29 cellular contexts compared by ENCODE assay signal in the genomic region with DNA sequence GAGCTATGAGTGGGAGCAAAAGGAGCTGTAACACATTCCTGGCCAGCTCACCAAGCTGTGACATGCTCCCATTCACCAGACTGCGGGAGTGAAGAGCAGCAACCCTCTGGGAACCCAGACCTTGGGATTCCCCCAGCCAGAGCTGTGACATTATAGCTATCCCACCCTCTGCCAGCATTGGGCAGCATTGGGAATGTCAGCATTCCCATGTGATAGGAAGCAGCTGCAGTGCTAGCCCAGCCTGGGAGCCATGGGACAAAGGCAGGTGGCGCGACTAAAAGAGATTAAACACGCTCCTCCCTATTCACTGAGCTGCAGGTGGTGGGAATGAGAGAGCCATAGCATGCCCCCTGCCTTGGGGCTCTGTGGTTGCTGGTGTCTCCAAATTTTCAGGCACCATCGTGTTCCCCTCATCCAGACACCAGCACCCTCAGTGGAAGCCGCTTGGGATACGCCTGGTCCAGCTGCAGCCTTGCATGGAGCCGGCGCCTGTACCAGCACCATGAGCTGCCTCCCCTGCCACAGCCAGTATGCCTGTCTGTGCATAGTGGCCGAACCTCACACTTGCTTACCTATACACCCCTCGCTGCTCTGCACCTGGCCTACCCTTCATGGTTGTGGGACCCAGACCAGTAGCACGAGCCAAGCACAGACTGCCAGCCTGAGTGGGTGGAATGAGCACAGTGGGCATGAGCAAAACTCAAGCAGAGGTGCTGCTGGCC.
"Had no signal": no experiment of that assay in that cellular context is flagged by ENCODE, and none has a peak within 500 bp of the region (broad histone marks: within the 10 kb centered on the region; RNA-seq: fewer than 3 reads in every experiment).

No MANE protein-coding gene starts in this region.

- H3K36me3 ChIP-seq: brain microvascular endothelial cell, stomach, thyroid gland, WERI-Rb-1 had no signal

- H3K27me3 Mint-ChIP-seq: activated CD4-positive, alpha-beta T cell treated with anti-CD3 and anti-CD28 coated beads, Interleukin-2, amount 10 ng/mL, durations not matched to agents 7 days and 5 days; activated CD8-positive, alpha-beta T cell treated with anti-CD3 and anti-CD28 coated beads for 36 hours; activated T-helper 17 cell treated with anti-CD3 and anti-CD28 coated beads, Interleukin-2, amount 50 U/mL, for 72 hours; effector memory CD8-positive, alpha-beta T cell; naive thymus-derived CD4-positive, alpha-beta T cell; stimulated activated naive B cell treated with anti-CD40 and anti-IgM and Interleukin-4, amounts not matched to agents 10 μg/mL and 1 μg/mL and 100 μg/mL, for 72 hours had no signal

- H3K27me3 ChIP-seq: brain microvascular endothelial cell, stomach, thyroid gland had no signal

- H3K4me3 Mint-ChIP-seq: activated CD4-positive, alpha-beta T cell treated with anti-CD3 and anti-CD28 coated beads, Interleukin-2, amount 10 ng/mL, durations not matched to agents 7 days and 5 days; activated CD8-positive, alpha-beta T cell treated with anti-CD3 and anti-CD28 coated beads for 36 hours; activated T-cell treated with anti-CD3 and anti-CD28 coated beads, Interleukin-2, amount 50 U/mL, for 4 hours; activated T-helper 17 cell treated with anti-CD3 and anti-CD28 coated beads, Interleukin-2, amount 50 U/mL, for 72 hours; effector memory CD8-positive, alpha-beta T cell; immature natural killer cell; naive thymus-derived CD4-positive, alpha-beta T cell; stimulated activated naive B cell treated with anti-CD40 and anti-IgM and Interleukin-4, amounts not matched to agents 10 μg/mL and 1 μg/mL and 100 μg/mL, for 72 hours had no signal

- H3K27ac ChIP-seq: brain microvascular endothelial cell, parathyroid adenoma, psoas muscle, stomach, thyroid gland, WERI-Rb-1 had no signal

- H3K9me3 ChIP-seq: psoas muscle, thyroid gland had no signal

- H3K9ac ChIP-seq: parathyroid adenoma had no signal

- DNase-seq: activated CD4-positive, alpha-beta T cell treated with anti-CD3 and anti-CD28 coated beads for 1 hour; activated CD4-positive, alpha-beta T cell treated with anti-CD3 and anti-CD28 coated beads, Interleukin-2, amount 10 ng/mL, durations not matched to agents 7 days and 5 days; activated CD8-positive, alpha-beta T cell treated with anti-CD3 and anti-CD28 coated beads for 36 hours; activated gamma-delta T cell treated with Interleukin-2 at 50 U/mL for 16 hours; activated naive CD4-positive, alpha-beta T cell treated with anti-CD3 and anti-CD28 coated beads, Interleukin-2, amount 50 U/mL, for 16 hours; activated T-cell treated with anti-CD3 and anti-CD28 coated beads, Interleukin-2, amount 50 U/mL, for 4 hours; amniotic stem cell; brain microvascular endothelial cell; cortex of kidney; effector memory CD8-positive, alpha-beta T cell; head of caudate nucleus; hippocampal formation; immature natural killer cell; kidney; left colon; midbrain; naive thymus-derived CD4-positive, alpha-beta T cell; occipital lobe; psoas muscle; stimulated activated CD4-positive, alpha-beta T cell treated with anti-CD3 and anti-CD28 coated beads, Interleukin-1b, Interleukin-23, amount 100 ng/mL, for 48 hours; stimulated activated CD4-positive, alpha-beta T cell treated with anti-CD3 and anti-CD28 coated beads, Interleukin-4, amount 100 ng/mL, for 4 hours; stimulated activated CD8-positive, alpha-beta memory T cell treated with anti-CD3 and anti-CD28 coated beads, Interleukin-4, amount 100 ng/mL, for 48 hours; stimulated activated naive B cell treated with anti-CD40 and anti-IgM and Interleukin-4, amounts not matched to agents 10 μg/mL and 1 μg/mL and 100 μg/mL, for 72 hours; stomach; thyroid gland; WERI-Rb-1 had no signal

- H3K4me3 ChIP-seq: psoas muscle, smooth muscle cell, stomach, thyroid gland had no signal

- H3K4me1 Mint-ChIP-seq: activated CD4-positive, alpha-beta T cell treated with anti-CD3 and anti-CD28 coated beads, Interleukin-2, amount 10 ng/mL, durations not matched to agents 7 days and 5 days; activated T-helper 17 cell treated with anti-CD3 and anti-CD28 coated beads, Interleukin-2, amount 50 U/mL, for 72 hours; immature natural killer cell; naive thymus-derived CD4-positive, alpha-beta T cell; stimulated activated naive B cell treated with anti-CD40 and anti-IgM and Interleukin-4, amounts not matched to agents 10 μg/mL and 1 μg/mL and 100 μg/mL, for 72 hours had no signal

- H3K4me1 ChIP-seq: parathyroid adenoma, psoas muscle, stomach, thyroid gland had no signal

- H3K36me3 Mint-ChIP-seq: immature natural killer cell; naive thymus-derived CD4-positive, alpha-beta T cell; stimulated activated naive B cell treated with anti-CD40 and anti-IgM and Interleukin-4, amounts not matched to agents 10 μg/mL and 1 μg/mL and 100 μg/mL, for 72 hours had no signal

- ATAC-seq: activated CD8-positive, alpha-beta T cell treated with anti-CD3 and anti-CD28 coated beads for 36 hours; activated T-cell treated with anti-CD3 and anti-CD28 coated beads, Interleukin-2, amount 50 U/mL, for 4 hours; activated T-helper 17 cell treated with anti-CD3 and anti-CD28 coated beads, Interleukin-2, amount 50 U/mL, for 72 hours; effector memory CD8-positive, alpha-beta T cell; left colon; naive thymus-derived CD4-positive, alpha-beta T cell; psoas muscle had no signal

- H3K4me2 ChIP-seq: smooth muscle cell had no signal

- H2AFZ ChIP-seq: parathyroid adenoma had no signal

- H3K27ac Mint-ChIP-seq: activated CD4-positive, alpha-beta T cell treated with anti-CD3 and anti-CD28 coated beads, Interleukin-2, amount 10 ng/mL, durations not matched to agents 7 days and 5 days; activated CD8-positive, alpha-beta T cell treated with anti-CD3 and anti-CD28 coated beads for 36 hours; activated T-helper 17 cell treated with anti-CD3 and anti-CD28 coated beads, Interleukin-2, amount 50 U/mL, for 72 hours; effector memory CD8-positive, alpha-beta T cell; immature natural killer cell; naive thymus-derived CD4-positive, alpha-beta T cell; stimulated activated naive B cell treated with anti-CD40 and anti-IgM and Interleukin-4, amounts not matched to agents 10 μg/mL and 1 μg/mL and 100 μg/mL, for 72 hours had no signal
